21 cellular contexts compared by ENCODE assay signal in the genomic region with DNA sequence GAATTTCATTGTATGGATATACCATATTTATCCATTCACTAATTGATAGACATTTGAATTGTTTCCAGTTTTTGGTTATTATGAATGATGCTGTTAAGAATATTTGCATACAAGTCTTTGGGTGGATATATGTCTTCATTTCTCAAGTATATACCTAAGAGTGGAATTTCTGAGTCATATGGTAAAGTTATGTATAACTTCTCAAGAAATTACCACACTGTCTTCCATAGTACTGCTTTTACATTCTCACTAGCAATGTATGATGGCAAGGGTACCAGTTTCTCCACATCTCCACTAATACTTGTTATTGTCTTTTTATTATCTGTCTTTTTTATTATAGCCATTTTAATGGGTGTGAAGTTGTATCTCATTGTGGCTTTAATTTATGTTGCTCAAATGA.
DNase-seq lines count a peak whose midpoint lies in the region; ATAC-seq and TF ChIP-seq lines count a peak whose summit lies in the region.
"Had no signal": no experiment of that assay in that cellular context is flagged by ENCODE, and none has a peak within 500 bp of the region (broad histone marks: within the 10 kb centered on the region; RNA-seq: fewer than 3 reads in every experiment).

No MANE protein-coding gene starts in this region.

- intact Hi-C loops in activated CD8-positive, alpha-beta T cell treated with anti-CD3 and anti-CD28 coated beads for 36 hours (cut with micrococcal nuclease): loop anchor here (10.0 kb wide), 2 partner anchors 74 to 364 kb away; a partner anchor contains a TSS
- intact Hi-C loops in natural killer cell (cut with micrococcal nuclease): no loop called here

- H3K27ac Mint-ChIP-seq in activated CD8-positive, alpha-beta T cell treated with anti-CD3 and anti-CD28 coated beads for 36 hours: peak overlapping the region; percentile 59
- H3K27ac Mint-ChIP-seq in activated CD8-positive, alpha-beta T cell treated with anti-CD3 and anti-CD28 coated beads, Interleukin-2, amount 10 ng/mL, durations not matched to agents 7 days and 5 days: no peak overlapping the region
- H3K27ac Mint-ChIP-seq in natural killer cell treated with Interleukin-12 subunit alpha and Interleukin-12 subunit beta and Interleukin-15 and Interleukin-18, amount 100 ng/mL, for 72 hours: peak overlapping the region in 1 of 2 donors; percentile 36
- H3K27ac Mint-ChIP-seq in natural killer cell: no peak overlapping the region
- H3K27ac Mint-ChIP-seq in activated naive CD8-positive, alpha-beta T cell treated with anti-CD3 and anti-CD28 coated beads, Interleukin-2, amount 50 U/mL, for 24 hours: peak overlapping the region; percentile 67
- peak overlapping the region; percentile 22 to 93 for H3K27ac Mint-ChIP-seq in stimulated activated naive CD8-positive, alpha-beta T cell treated with anti-CD3 and anti-CD28 coated beads, Interleukin-15, amount 100 ng/mL, for 72 hours
- H3K27ac Mint-ChIP-seq: B cell, CD14-positive monocyte had no signal

- TF ChIP-seq CTCF in activated CD8-positive, alpha-beta T cell treated with anti-CD3 and anti-CD28 coated beads for 36 hours (IDR thresholded peaks at IDR 0.05): no peak
- TF ChIP-seq CTCF in natural killer cell (IDR thresholded peaks at IDR 0.05) (no peak), RWPE1 (conservative IDR thresholded peaks at IDR 0.05; ENCODE audit: low read depth) (no peak)

- DNase-seq in activated CD8-positive, alpha-beta T cell treated with anti-CD3 and anti-CD28 coated beads for 36 hours: no peak
- DNase-seq in activated CD8-positive, alpha-beta T cell treated with anti-CD3 and anti-CD28 coated beads, Interleukin-2, amount 10 ng/mL, durations not matched to agents 7 days and 5 days: no peak
- no peak for DNase-seq in natural killer cell treated with Interleukin-12 subunit alpha and Interleukin-12 subunit beta and Interleukin-15 and Interleukin-18, amount 100 ng/mL, for 72 hours (ENCODE audit: low spot score)
- DNase-seq in natural killer cell (no peak), RWPE1 (ENCODE audit: low spot score) (no peak)
- no peak for DNase-seq in activated naive CD8-positive, alpha-beta T cell treated with anti-CD3 and anti-CD28 coated beads, Interleukin-2, amount 50 U/mL, for 24 hours
- no peak for DNase-seq in stimulated activated naive CD8-positive, alpha-beta T cell treated with anti-CD3 and anti-CD28 coated beads, Interleukin-15, amount 100 ng/mL, for 72 hours
- no peak for DNase-seq in activated CD8-positive, alpha-beta memory T cell treated with anti-CD3 and anti-CD28 coated beads for 24 hours
- DNase-seq: GF-D8, Karpas-422, NCI-H1048, NCI-H1417 treated with DMSO at 0.1 percent for 48 hours, NCI-H187 treated with DMSO at 0.1 percent for 48 hours, NCI-H2107, NCI-H69, PC-9, RPMI8226, SHP77 treated with DMSO at 0.1 percent for 48 hours had no signal

- no peaks in the 10 kb centered on the region for H3K27me3 Mint-ChIP-seq in activated CD8-positive, alpha-beta T cell treated with anti-CD3 and anti-CD28 coated beads for 36 hours
- no peaks in the 10 kb centered on the region for H3K27me3 Mint-ChIP-seq in activated CD8-positive, alpha-beta T cell treated with anti-CD3 and anti-CD28 coated beads, Interleukin-2, amount 10 ng/mL, durations not matched to agents 7 days and 5 days (ENCODE audit: low read depth)
- H3K27me3 Mint-ChIP-seq in natural killer cell treated with Interleukin-12 subunit alpha and Interleukin-12 subunit beta and Interleukin-15 and Interleukin-18, amount 100 ng/mL, for 72 hours: no peaks in the 10 kb centered on the region
- H3K27me3 Mint-ChIP-seq in natural killer cell (ENCODE audit: low read depth in 2 of 2): peaks cover 0 to 4% of the 10 kb centered on the region in 2 donors
- no peaks in the 10 kb centered on the region for H3K27me3 Mint-ChIP-seq in activated naive CD8-positive, alpha-beta T cell treated with anti-CD3 and anti-CD28 coated beads, Interleukin-2, amount 50 U/mL, for 24 hours
- H3K27me3 Mint-ChIP-seq in stimulated activated naive CD8-positive, alpha-beta T cell treated with anti-CD3 and anti-CD28 coated beads, Interleukin-15, amount 100 ng/mL, for 72 hours: no peaks in the 10 kb centered on the region
- H3K27me3 Mint-ChIP-seq: B cell had no signal

- peaks cover 34% of the 10 kb centered on the region for H3K4me1 Mint-ChIP-seq in activated CD8-positive, alpha-beta T cell treated with anti-CD3 and anti-CD28 coated beads for 36 hours (ENCODE audit: low read depth)
- H3K4me1 Mint-ChIP-seq in activated CD8-positive, alpha-beta T cell treated with anti-CD3 and anti-CD28 coated beads, Interleukin-2, amount 10 ng/mL, durations not matched to agents 7 days and 5 days (ENCODE audit: low read depth): no peaks in the 10 kb centered on the region
- peaks cover 9 to 21% of the 10 kb centered on the region in 2 donors for H3K4me1 Mint-ChIP-seq in natural killer cell treated with Interleukin-12 subunit alpha and Interleukin-12 subunit beta and Interleukin-15 and Interleukin-18, amount 100 ng/mL, for 72 hours (ENCODE audit: low read depth in 2 of 2)
- peaks cover 0 to 6% of the 10 kb centered on the region in 2 donors for H3K4me1 Mint-ChIP-seq in natural killer cell
- peaks cover 38% of the 10 kb centered on the region for H3K4me1 Mint-ChIP-seq in activated naive CD8-positive, alpha-beta T cell treated with anti-CD3 and anti-CD28 coated beads, Interleukin-2, amount 50 U/mL, for 24 hours
- H3K4me1 Mint-ChIP-seq in stimulated activated naive CD8-positive, alpha-beta T cell treated with anti-CD3 and anti-CD28 coated beads, Interleukin-15, amount 100 ng/mL, for 72 hours: peaks cover 13% of the 10 kb centered on the region
- H3K4me1 Mint-ChIP-seq: B cell had no signal

- H3K36me3 Mint-ChIP-seq in activated CD8-positive, alpha-beta T cell treated with anti-CD3 and anti-CD28 coated beads for 36 hours (ENCODE audit: low read depth): peaks cover 10% of the 10 kb centered on the region
- peaks cover 2% of the 10 kb centered on the region for H3K36me3 Mint-ChIP-seq in activated CD8-positive, alpha-beta T cell treated with anti-CD3 and anti-CD28 coated beads, Interleukin-2, amount 10 ng/mL, durations not matched to agents 7 days and 5 days (ENCODE audit: low read depth)
- H3K36me3 Mint-ChIP-seq in natural killer cell treated with Interleukin-12 subunit alpha and Interleukin-12 subunit beta and Interleukin-15 and Interleukin-18, amount 100 ng/mL, for 72 hours: no peaks in the 10 kb centered on the region
- H3K36me3 Mint-ChIP-seq in natural killer cell: no peaks in the 10 kb centered on the region
- peaks cover 6% of the 10 kb centered on the region for H3K36me3 Mint-ChIP-seq in activated naive CD8-positive, alpha-beta T cell treated with anti-CD3 and anti-CD28 coated beads, Interleukin-2, amount 50 U/mL, for 24 hours (ENCODE audit: low read depth)

- no peak overlapping the region for H3K4me3 Mint-ChIP-seq in activated CD8-positive, alpha-beta T cell treated with anti-CD3 and anti-CD28 coated beads for 36 hours
- H3K4me3 Mint-ChIP-seq in activated CD8-positive, alpha-beta T cell treated with anti-CD3 and anti-CD28 coated beads, Interleukin-2, amount 10 ng/mL, durations not matched to agents 7 days and 5 days: no peak overlapping the region
- H3K4me3 Mint-ChIP-seq in natural killer cell treated with Interleukin-12 subunit alpha and Interleukin-12 subunit beta and Interleukin-15 and Interleukin-18, amount 100 ng/mL, for 72 hours: no peak overlapping the region
- H3K4me3 Mint-ChIP-seq in natural killer cell: no peak overlapping the region
- H3K4me3 Mint-ChIP-seq in activated naive CD8-positive, alpha-beta T cell treated with anti-CD3 and anti-CD28 coated beads, Interleukin-2, amount 50 U/mL, for 24 hours: no peak overlapping the region
- no peak overlapping the region for H3K4me3 Mint-ChIP-seq in stimulated activated naive CD8-positive, alpha-beta T cell treated with anti-CD3 and anti-CD28 coated beads, Interleukin-15, amount 100 ng/mL, for 72 hours
- H3K4me3 Mint-ChIP-seq: B cell, CD14-positive monocyte had no signal

- H3K9me3 Mint-ChIP-seq in activated CD8-positive, alpha-beta T cell treated with anti-CD3 and anti-CD28 coated beads for 36 hours: peaks cover 1% of the 10 kb centered on the region
- H3K9me3 Mint-ChIP-seq in activated CD8-positive, alpha-beta T cell treated with anti-CD3 and anti-CD28 coated beads, Interleukin-2, amount 10 ng/mL, durations not matched to agents 7 days and 5 days (ENCODE audit: insufficient read depth): no peaks in the 10 kb centered on the region
- H3K9me3 Mint-ChIP-seq in natural killer cell treated with Interleukin-12 subunit alpha and Interleukin-12 subunit beta and Interleukin-15 and Interleukin-18, amount 100 ng/mL, for 72 hours: no peaks in the 10 kb centered on the region
- no peaks in the 10 kb centered on the region for H3K9me3 Mint-ChIP-seq in natural killer cell
- no peaks in the 10 kb centered on the region for H3K9me3 Mint-ChIP-seq in activated naive CD8-positive, alpha-beta T cell treated with anti-CD3 and anti-CD28 coated beads, Interleukin-2, amount 50 U/mL, for 24 hours
- H3K9me3 Mint-ChIP-seq in stimulated activated naive CD8-positive, alpha-beta T cell treated with anti-CD3 and anti-CD28 coated beads, Interleukin-15, amount 100 ng/mL, for 72 hours: no peaks in the 10 kb centered on the region

- H3K27ac ChIP-seq in RWPE1: no peak overlapping the region
- H3K27ac ChIP-seq: A549, PC-9 had no signal

- CTCF ChIA-PET in activated CD8-positive, alpha-beta T cell treated with anti-CD3 and anti-CD28 coated beads for 36 hours (lab: Charles Lee): interaction anchor here (0.8 to 20.8 kb wide), 2 partner anchors 10 to 224 kb away, joined by 4 to 348 read pairs; no protein-coding TSS in a partner anchor
- CTCF ChIA-PET in activated CD8-positive, alpha-beta T cell treated with anti-CD3 and anti-CD28 coated beads, Interleukin-2, amount 10 ng/mL, durations not matched to agents 7 days and 5 days (lab: Charles Lee): interaction anchor here (1.3 to 16.0 kb wide), 2 partner anchors 143 to 223 kb away, joined by 3 to 320 read pairs; no protein-coding TSS in a partner anchor
- CTCF ChIA-PET in RWPE1 (lab: Yijun Ruan, JAX): no interaction called here

- ATAC-seq in activated CD8-positive, alpha-beta T cell treated with anti-CD3 and anti-CD28 coated beads for 36 hours: peak; percentile 55
- no peak for ATAC-seq in activated CD8-positive, alpha-beta T cell treated with anti-CD3 and anti-CD28 coated beads, Interleukin-2, amount 10 ng/mL, durations not matched to agents 7 days and 5 days
- ATAC-seq in natural killer cell treated with Interleukin-12 subunit alpha and Interleukin-12 subunit beta and Interleukin-15 and Interleukin-18, amount 100 ng/mL, for 72 hours: peak; percentile 70 to 74
- ATAC-seq in natural killer cell: no peak
- ATAC-seq in activated naive CD8-positive, alpha-beta T cell treated with anti-CD3 and anti-CD28 coated beads, Interleukin-2, amount 50 U/mL, for 24 hours: peak; percentile 69
- ATAC-seq in stimulated activated naive CD8-positive, alpha-beta T cell treated with anti-CD3 and anti-CD28 coated beads, Interleukin-15, amount 100 ng/mL, for 72 hours: peak; percentile 72
- ATAC-seq: A549 had no signal

- POLR2A ChIA-PET in activated CD8-positive, alpha-beta T cell treated with anti-CD3 and anti-CD28 coated beads for 36 hours (lab: Charles Lee): interaction anchor here (0.8 kb wide), 1 partner anchor 129 kb away, joined by 3 read pairs; no protein-coding TSS in a partner anchor
- POLR2A ChIA-PET in activated CD8-positive, alpha-beta T cell treated with anti-CD3 and anti-CD28 coated beads, Interleukin-2, amount 10 ng/mL, durations not matched to agents 7 days and 5 days (lab: Charles Lee): no interaction called here
- POLR2A ChIA-PET in RWPE1 (lab: Yijun Ruan, JAX; ENCODE audit: low non-redundant PET): no interaction called here

Comparison
In these comparisons a context has a peak if more than half of its experiments do, and no peak if none do; other contexts are left out.
1. ATAC-seq: peak in activated CD8-positive, alpha-beta T cell treated with anti-CD3 and anti-CD28 coated beads for 36 hours (single experiment), natural killer cell treated with Interleukin-12 subunit alpha and Interleukin-12 subunit beta and Interleukin-15 and Interleukin-18, amount 100 ng/mL, for 72 hours (2 of 2), activated naive CD8-positive, alpha-beta T cell treated with anti-CD3 and anti-CD28 coated beads, Interleukin-2, amount 50 U/mL, for 24 hours (single experiment) and stimulated activated naive CD8-positive, alpha-beta T cell treated with anti-CD3 and anti-CD28 coated beads, Interleukin-15, amount 100 ng/mL, for 72 hours (single experiment); none in activated CD8-positive, alpha-beta T cell treated with anti-CD3 and anti-CD28 coated beads, Interleukin-2, amount 10 ng/mL, durations not matched to agents 7 days and 5 days (single experiment) and natural killer cell (0 of 3).
2. H3K27ac Mint-ChIP-seq: peak in activated CD8-positive, alpha-beta T cell treated with anti-CD3 and anti-CD28 coated beads for 36 hours (single experiment), activated naive CD8-positive, alpha-beta T cell treated with anti-CD3 and anti-CD28 coated beads, Interleukin-2, amount 50 U/mL, for 24 hours (single experiment) and stimulated activated naive CD8-positive, alpha-beta T cell treated with anti-CD3 and anti-CD28 coated beads, Interleukin-15, amount 100 ng/mL, for 72 hours (2 of 2); none in activated CD8-positive, alpha-beta T cell treated with anti-CD3 and anti-CD28 coated beads, Interleukin-2, amount 10 ng/mL, durations not matched to agents 7 days and 5 days (single experiment) and natural killer cell (0 of 2).